ENCODE assay signal across 8 cellular contexts in genomic region chr7:123747620-123748141, GRCh38. TPM values are rescaled to one million over a fixed set of nuclear protein-coding genes. Genes with fewer than 3 reads are reported as not detected.
DNase-seq lines count a peak whose midpoint lies in the region; ATAC-seq and TF ChIP-seq lines count a peak whose summit lies in the region.

No MANE protein-coding gene starts in this region.

- TF ChIP-seq POLR2A in uterus (IDR thresholded peaks at IDR 0.05): no peak

- H3K4me1 ChIP-seq in OCI-LY1 (ENCODE audit: insufficient read depth, low read length, severe bottlenecking) (peaks cover 47% of the 10 kb centered on the region), uterus (peaks cover 0 to 8% of the 10 kb centered on the region in 2 donors)

- H3F3A ChIP-seq in OCI-LY1 (ENCODE audit: insufficient read depth, low read length) (peaks cover 9% of the 10 kb centered on the region; the same call in 1 of the 2 replicates), neural cell (ENCODE audit: insufficient read depth, low read length, poor library complexity, severe bottlenecking) (peaks cover 11% of the 10 kb centered on the region)

- H3K4me2 ChIP-seq in OCI-LY1 (ENCODE audit: low read length): peak overlapping the region; percentile 91
- peak overlapping the region; percentile 92 for H3K4me2 ChIP-seq in neural cell (ENCODE audit: low read length)

- DNase-seq in CD4-positive, alpha-beta T cell: peak in 4 of 10 experiments; percentile 3 to 12 (median 7)
- DNase-seq in activated naive CD4-positive, alpha-beta T cell treated with anti-CD3 and anti-CD28 coated beads, Interleukin-2, amount 50 U/mL, for 16 hours: peak; percentile 23
- peak; percentile 35 for DNase-seq in foreskin melanocyte
- DNase-seq in uterus: peak; percentile 18 to 28

- H3K36me3 ChIP-seq in OCI-LY1 (ENCODE audit: insufficient read depth, low read length) (peaks cover 3% of the 10 kb centered on the region; the same call in 1 of the 2 replicates), neural cell (ENCODE audit: insufficient read depth, low read length) (no peaks in the 10 kb centered on the region), uterus (no peaks in the 10 kb centered on the region)

- H3K4me3 ChIP-seq in OCI-LY1 (ENCODE audit: low read depth, low read length, poor library complexity, severe bottlenecking): peak overlapping the region; percentile 92
- peak overlapping the region; percentile 80 for H3K4me3 ChIP-seq in neural cell (ENCODE audit: low read length)
- peak overlapping the region; percentile 76 to 90 for H3K4me3 ChIP-seq in uterus

- peaks cover 80% of the 10 kb centered on the region for H3K4me1 Mint-ChIP-seq in CD4-positive, alpha-beta T cell (ENCODE audit: low read depth)

- H3K9me3 Mint-ChIP-seq in CD4-positive, alpha-beta T cell: no peaks in the 10 kb centered on the region

- TF ChIP-seq CTCF in CD4-positive, alpha-beta T cell (IDR thresholded peaks at IDR 0.05): no peak
- peak; percentile 7; the same call in 1 of the 2 replicates for TF ChIP-seq CTCF in OCI-LY1 (IDR thresholded peaks at IDR 0.05; ENCODE audit: low read length)
- TF ChIP-seq CTCF in neural cell (IDR thresholded peaks at IDR 0.05; ENCODE audit: poor library complexity, severe bottlenecking): no peak
- no peak for TF ChIP-seq CTCF in uterus (IDR thresholded peaks at IDR 0.05)

- peak overlapping the region; percentile 93 for H3K9ac ChIP-seq in OCI-LY1 (ENCODE audit: low read length)
- peak overlapping the region; percentile 94 for H3K9ac ChIP-seq in neural cell (ENCODE audit: low read length)

- CTCF ChIA-PET in CD4-positive, alpha-beta T cell (lab: Charles Lee): interaction anchor here (2.0 kb wide), 1 partner anchor 46 kb away, joined by 6 read pairs; no protein-coding TSS in a partner anchor

- H3K27me3 Mint-ChIP-seq in CD4-positive, alpha-beta T cell: no peaks in the 10 kb centered on the region

- H3K36me3 Mint-ChIP-seq in CD4-positive, alpha-beta T cell (ENCODE audit: low read depth): peaks cover 17% of the 10 kb centered on the region

- POLR2A ChIA-PET in CD4-positive, alpha-beta T cell (lab: Charles Lee): interaction anchor here (1.8 to 2.4 kb wide), 4 partner anchors 9 to 1182 kb away, joined by 7 to 15 read pairs (median 9); partner anchors contain the start of gene POT1

- H3K79me2 ChIP-seq in OCI-LY1 (ENCODE audit: insufficient read depth, low read length): peaks cover 55% of the 10 kb centered on the region
- H3K79me2 ChIP-seq in neural cell (replicated peaks; ENCODE audit: insufficient read depth, low read length): peaks cover 73% of the 10 kb centered on the region

- H3K4me3 Mint-ChIP-seq in CD4-positive, alpha-beta T cell: peak overlapping the region; percentile 94

- peak overlapping the region; percentile 90 for H3K27ac Mint-ChIP-seq in CD4-positive, alpha-beta T cell

- intact Hi-C loops in CD4-positive, alpha-beta T cell (cut with DNase I, micrococcal nuclease): loop anchor here (2.0 to 5.0 kb wide), 4 partner anchors 35 to 1185 kb away; partner anchors contain the start of gene NDUFA5 (in 2 of the 2)
- intact Hi-C loops in uterus (cut with DNase I; ENCODE audit: low total_unique reads): no loop called here

- no peaks in the 10 kb centered on the region for H3K9me3 ChIP-seq in CD4-positive, alpha-beta T cell (ENCODE audit: control insufficient read depth, low read length)
- H3K9me3 ChIP-seq in OCI-LY1 (ENCODE audit: low read length): no peaks in the 10 kb centered on the region
- H3K9me3 ChIP-seq in neural cell (ENCODE audit: low read length): no peaks in the 10 kb centered on the region
- H3K9me3 ChIP-seq in uterus: no peaks in the 10 kb centered on the region

- H3K9me2 ChIP-seq in OCI-LY1 (ENCODE audit: low read depth, low read length): no peaks in the 10 kb centered on the region
- H3K9me2 ChIP-seq in neural cell (ENCODE audit: insufficient read depth, low read length): no peaks in the 10 kb centered on the region

- H4K20me1 ChIP-seq in OCI-LY1 (ENCODE audit: insufficient read depth, low read length) (peaks cover 5% of the 10 kb centered on the region; the same call in 1 of the 2 replicates), neural cell (ENCODE audit: insufficient read depth) (no peaks in the 10 kb centered on the region)

- H2AFZ ChIP-seq in OCI-LY1 (ENCODE audit: low read length): no peak overlapping the region
- H2AFZ ChIP-seq in neural cell (ENCODE audit: low read depth, low read length): peak overlapping the region; percentile 47

- no peak for TF ChIP-seq EP300 in neural cell (conservative IDR thresholded peaks at IDR 0.05; ENCODE audit: poor library complexity, severe bottlenecking)

- H3K27ac ChIP-seq in CD4-positive, alpha-beta T cell (ENCODE audit: low read depth, low read length): no peak overlapping the region
- H3K27ac ChIP-seq in OCI-LY1 (ENCODE audit: low read depth, low read length, poor library complexity, severe bottlenecking) (peak overlapping the region; percentile 22), neural cell (ENCODE audit: low read length) (peak overlapping the region; percentile 93), uterus (peak overlapping the region; percentile 97 to 98)

- no peak for ATAC-seq in CD4-positive, alpha-beta T cell (ENCODE audit: poor library complexity)
- peak; percentile 9 for ATAC-seq in HG03432 (IDR thresholded peaks at IDR 0.05; ENCODE audit: unreplicated experiment)
- no peak for ATAC-seq in GM19467 (IDR thresholded peaks at IDR 0.05; ENCODE audit: unreplicated experiment)

- no peaks in the 10 kb centered on the region for H3K27me3 ChIP-seq in CD4-positive, alpha-beta T cell (ENCODE audit: control insufficient read depth, insufficient read depth, low read length)
- no peaks in the 10 kb centered on the region for H3K27me3 ChIP-seq in OCI-LY1 (ENCODE audit: insufficient read depth, low read length)
- no peaks in the 10 kb centered on the region for H3K27me3 ChIP-seq in neural cell (ENCODE audit: insufficient read depth, low read depth, low read length)
- H3K27me3 ChIP-seq in uterus: no peaks in the 10 kb centered on the region

- TF ChIP-seq RAD21 in neural cell (conservative IDR thresholded peaks at IDR 0.05): no peak

TF ChIP-seq in neural cell, 6 proteins besides CTCF, POLR2A, EP300 and RAD21:
- peak; percentile 67 for TF ChIP-seq POLR2AphosphoS5 (IDR thresholded peaks at IDR 0.05)
- peak; percentile 48 for TF ChIP-seq TAF1 (IDR thresholded peaks at IDR 0.05; ENCODE audit: low read depth)
- no peak for TF ChIP-seq SMC3 (conservative IDR thresholded peaks at IDR 0.05; ENCODE audit: poor library complexity)
- TF ChIP-seq, protein P1, sequence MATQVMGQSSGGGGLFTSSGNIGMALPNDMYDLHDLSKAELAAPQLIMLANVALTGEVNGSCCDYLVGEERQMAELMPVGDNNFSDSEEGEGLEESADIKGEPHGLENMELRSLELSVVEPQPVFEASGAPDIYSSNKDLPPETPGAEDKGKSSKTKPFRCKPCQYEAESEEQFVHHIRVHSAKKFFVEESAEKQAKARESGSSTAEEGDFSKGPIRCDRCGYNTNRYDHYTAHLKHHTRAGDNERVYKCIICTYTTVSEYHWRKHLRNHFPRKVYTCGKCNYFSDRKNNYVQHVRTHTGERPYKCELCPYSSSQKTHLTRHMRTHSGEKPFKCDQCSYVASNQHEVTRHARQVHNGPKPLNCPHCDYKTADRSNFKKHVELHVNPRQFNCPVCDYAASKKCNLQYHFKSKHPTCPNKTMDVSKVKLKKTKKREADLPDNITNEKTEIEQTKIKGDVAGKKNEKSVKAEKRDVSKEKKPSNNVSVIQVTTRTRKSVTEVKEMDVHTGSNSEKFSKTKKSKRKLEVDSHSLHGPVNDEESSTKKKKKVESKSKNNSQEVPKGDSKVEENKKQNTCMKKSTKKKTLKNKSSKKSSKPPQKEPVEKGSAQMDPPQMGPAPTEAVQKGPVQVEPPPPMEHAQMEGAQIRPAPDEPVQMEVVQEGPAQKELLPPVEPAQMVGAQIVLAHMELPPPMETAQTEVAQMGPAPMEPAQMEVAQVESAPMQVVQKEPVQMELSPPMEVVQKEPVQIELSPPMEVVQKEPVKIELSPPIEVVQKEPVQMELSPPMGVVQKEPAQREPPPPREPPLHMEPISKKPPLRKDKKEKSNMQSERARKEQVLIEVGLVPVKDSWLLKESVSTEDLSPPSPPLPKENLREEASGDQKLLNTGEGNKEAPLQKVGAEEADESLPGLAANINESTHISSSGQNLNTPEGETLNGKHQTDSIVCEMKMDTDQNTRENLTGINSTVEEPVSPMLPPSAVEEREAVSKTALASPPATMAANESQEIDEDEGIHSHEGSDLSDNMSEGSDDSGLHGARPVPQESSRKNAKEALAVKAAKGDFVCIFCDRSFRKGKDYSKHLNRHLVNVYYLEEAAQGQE (IDR thresholded peaks at IDR 0.05; ENCODE audit: borderline replicate concordance): peak; percentile 71
- TF ChIP-seq MXI1 (conservative IDR thresholded peaks at IDR 0.05; ENCODE audit: poor library complexity, severe bottlenecking): peak; percentile 21
- no peak for TF ChIP-seq EZH2 (IDR thresholded peaks at IDR 0.05; ENCODE audit: borderline replicate concordance, insufficient read depth, low read length, poor library complexity, severe bottlenecking)

RNA-seq across cellular contexts. Expression of gene WASL, which starts 1.1 kb away (rescaled TPM):
- total RNA-seq in CD4-positive, alpha-beta T cell: 1 to 10 TPM; 8.6 to 9.3 TPM
- 22.5 and 22.6 TPM in 2 replicates for polyA plus RNA-seq in neural cell
- 47.0 and 59.2 TPM in 2 replicates for polyA minus RNA-seq in neural cell
- total RNA-seq in uterus: 10 to 100 TPM; 16.9 to 56.9 (median 49.5) TPM
